ENCODE assay signal across 16 cellular contexts in the genomic region with DNA sequence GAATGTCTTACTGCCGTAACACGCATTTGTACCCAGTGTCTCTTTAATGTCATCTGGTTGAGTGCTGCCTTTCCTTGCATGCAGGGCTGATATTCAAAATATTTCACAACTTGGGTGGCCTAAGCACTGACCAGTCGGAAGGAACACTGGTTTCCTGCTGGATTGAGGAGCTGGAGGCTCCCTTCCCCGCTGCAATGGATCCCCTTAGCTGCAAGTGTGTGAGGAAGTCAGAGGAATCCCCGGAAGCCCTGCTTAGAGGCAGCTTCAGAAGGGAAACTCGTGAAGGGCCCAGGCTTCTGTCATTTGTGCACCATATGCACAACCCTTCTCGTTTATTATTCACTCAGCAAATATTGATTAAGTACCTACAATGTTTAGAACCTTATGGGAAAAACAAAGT. TPM values are rescaled to one million over a fixed set of nuclear protein-coding genes. Genes with fewer than 3 reads are reported as not detected.
A peak's percentile ranks its signal among the peaks of the same experiment; 100 is the strongest.
DNase-seq lines count a peak whose midpoint lies in the region; ATAC-seq, FAIRE-seq and TF ChIP-seq lines count a peak whose summit lies in the region.
"Had no signal": no experiment of that assay in that cellular context is flagged by ENCODE, and none has a peak within 500 bp of the region (broad histone marks: within the 10 kb centered on the region; RNA-seq: fewer than 3 reads in every experiment).

No MANE protein-coding gene starts in this region.

- no peak overlapping the region for H3K4me2 ChIP-seq in astrocyte (ENCODE audit: low read length)

- DNase-seq in astrocyte (ENCODE audit: low read depth) (no peak), left cardiac atrium (no peak), upper lobe of left lung (peak in 1 of 2 donors; percentile 56), occipital lobe (lab: John Stamatoyannopoulos, UW) (no peak)
- DNase-seq: activated CD8-positive, alpha-beta memory T cell treated with anti-CD3 and anti-CD28 coated beads, Interleukin-2, amount 50 U/mL, for 4 hours; activated gamma-delta T cell treated with Interleukin-2 at 50 U/mL for 16 hours; CD4-positive, CD25-positive, alpha-beta regulatory T cell; H7; Karpas-422; mesenchymal stem cell; NCI-H774; stimulated activated CD4-positive, alpha-beta T cell treated with anti-CD3 and anti-CD28 coated beads, Interleukin-2, amount 100 ng/mL, for 24 hours; T-helper 9 cell had no signal

- H3K36me3 ChIP-seq in astrocyte (ENCODE audit: insufficient read depth, low read length) (no peaks in the 10 kb centered on the region), rectal smooth muscle tissue (ENCODE audit: control insufficient read depth, insufficient read depth, low read length) (no peaks in the 10 kb centered on the region), upper lobe of left lung (no peaks in the 10 kb centered on the region)

- TF ChIP-seq EP300 in upper lobe of left lung (IDR thresholded peaks at IDR 0.05) = no peak

- no peaks in the 10 kb centered on the region for H3K79me2 ChIP-seq in astrocyte (ENCODE audit: insufficient read depth, low read length)

- TF ChIP-seq CTCF in astrocyte (IDR thresholded peaks at IDR 0.05; ENCODE audit: insufficient read depth, low read depth, low read length) (no peak), upper lobe of left lung (IDR thresholded peaks at IDR 0.05) (no peak)

- no peaks in the 10 kb centered on the region for H3K9me3 Mint-ChIP-seq in astrocyte (ENCODE audit: unreplicated experiment)

- H3K27me3 Mint-ChIP-seq in astrocyte (ENCODE audit: low read depth, unreplicated experiment) = peaks cover 3% of the 10 kb centered on the region

- no peak overlapping the region for H3K27ac Mint-ChIP-seq in astrocyte (ENCODE audit: unreplicated experiment)
- H3K27ac Mint-ChIP-seq: CD4-positive, CD25-positive, alpha-beta regulatory T cell had no signal

- intact Hi-C loops in left cardiac atrium (cut with DNase I) = no loop called here

- H3K36me3 Mint-ChIP-seq in astrocyte (ENCODE audit: low read depth, unreplicated experiment) = peaks cover 5% of the 10 kb centered on the region
- H3K36me3 Mint-ChIP-seq: CD4-positive, CD25-positive, alpha-beta regulatory T cell had no signal

- H3K4me3 ChIP-seq in astrocyte (ENCODE audit: insufficient read depth, low read depth, low read length) (no peak overlapping the region), rectal smooth muscle tissue (ENCODE audit: low read length) (no peak overlapping the region), upper lobe of left lung (peak overlapping the region in 1 of 4 donors; percentile 3)

- H3K9me3 ChIP-seq in astrocyte (ENCODE audit: insufficient read depth, low read depth, low read length) (no peaks in the 10 kb centered on the region), upper lobe of left lung (no peaks in the 10 kb centered on the region)

- no peak for FAIRE-seq in astrocyte (lab: Jason Lieb, UNC)

- H3K27me3 ChIP-seq in astrocyte (ENCODE audit: insufficient read depth, low read length) (peaks cover 2% of the 10 kb centered on the region), rectal smooth muscle tissue (ENCODE audit: control insufficient read depth, insufficient read depth, low read length) (no peaks in the 10 kb centered on the region), upper lobe of left lung (no peaks in the 10 kb centered on the region)

- H3K4me1 ChIP-seq in astrocyte (ENCODE audit: insufficient read depth, low read length) = no peaks in the 10 kb centered on the region
- peaks cover 22% of the 10 kb centered on the region for H3K4me1 ChIP-seq in rectal smooth muscle tissue (ENCODE audit: control insufficient read depth, insufficient read depth, low read length)
- peaks cover 16 to 24% (median 18%) of the 10 kb centered on the region in 4 donors for H3K4me1 ChIP-seq in upper lobe of left lung

- H3K9ac ChIP-seq in astrocyte (ENCODE audit: low read length) (no peak overlapping the region), rectal smooth muscle tissue (ENCODE audit: low read length) (no peak overlapping the region)

- no peak overlapping the region for H3K4me3 Mint-ChIP-seq in astrocyte (ENCODE audit: unreplicated experiment)
- H3K4me3 Mint-ChIP-seq: CD4-positive, CD25-positive, alpha-beta regulatory T cell had no signal

- H3K27ac ChIP-seq in astrocyte (ENCODE audit: low read depth, low read length) (no peak overlapping the region), rectal smooth muscle tissue (ENCODE audit: low read depth, low read length) (peak overlapping the region; percentile 62), upper lobe of left lung (peak overlapping the region; percentile 19 to 75 (median 60))

- peak in 1 of 4 donors; percentile 37 for TF ChIP-seq POLR2A in upper lobe of left lung (IDR thresholded peaks at IDR 0.05)

- no peaks in the 10 kb centered on the region for H4K20me1 ChIP-seq in astrocyte (ENCODE audit: insufficient read depth, low read length)

- 38 to 59% methylated on average over 7 of the region's 7 CpGs for WGBS in upper lobe of left lung, 2 donors

- ATAC-seq in left cardiac atrium = peak; percentile 25 to 45
- peak in 1 of 2 donors; percentile 50 for ATAC-seq in upper lobe of left lung (ENCODE audit: low FRiP score in 2 of 2)
- no peak for ATAC-seq in GM19452 (IDR thresholded peaks at IDR 0.05; ENCODE audit: unreplicated experiment)
- ATAC-seq in HG02885 (IDR thresholded peaks at IDR 0.05; ENCODE audit: poor library complexity, unreplicated experiment) = no peak

- no peaks in the 10 kb centered on the region for H3K4me1 Mint-ChIP-seq in astrocyte (ENCODE audit: low read depth, unreplicated experiment)

- H2AFZ ChIP-seq in astrocyte (ENCODE audit: low read depth, low read length) = peak overlapping the region; percentile 16

RNA-seq across cellular contexts. Expression of gene SP3, which starts 33.2 kb away (rescaled TPM):
- 58.8 and 59.6 TPM in 2 replicates for total RNA-seq in astrocyte
- total RNA-seq in left cardiac atrium = 10 to 100 TPM; 42.9 to 49.0 TPM
- 100 to 1,000 TPM in 2 of 6 donors, 10 to 100 TPM in 4; 37.0 to 139 (median 77.0) TPM for total RNA-seq in upper lobe of left lung
- total RNA-seq in occipital lobe = 215 TPM

Comparison
In these comparisons a context has a peak if more than half of its experiments do, and no peak if none do; other contexts are left out.
1. ATAC-seq: peak in left cardiac atrium (2 of 2); none in GM19452 (single experiment) and HG02885 (single experiment).